9 cellular contexts compared by ENCODE assay signal in genomic region chr18:44786697-44787096, GRCh38.
DNase-seq lines count a peak whose midpoint lies in the region; ATAC-seq and TF ChIP-seq lines count a peak whose summit lies in the region.
"Had no signal": no experiment of that assay in that cellular context is flagged by ENCODE, and none has a peak within 500 bp of the region (broad histone marks: within the 10 kb centered on the region; RNA-seq: fewer than 3 reads in every experiment).

No MANE protein-coding gene starts in this region.

- no peaks in the 10 kb centered on the region for H3K36me3 ChIP-seq in GM23248 (ENCODE audit: low read depth)
- no peaks in the 10 kb centered on the region for H3K36me3 ChIP-seq in KMS-11 (ENCODE audit: insufficient read depth)
- H3K36me3 ChIP-seq in esophagus muscularis mucosa, result no peaks in the 10 kb centered on the region

- H4K20me1 ChIP-seq in GM23248 (ENCODE audit: insufficient read depth) (no peaks in the 10 kb centered on the region), KMS-11 (ENCODE audit: insufficient read depth) (no peaks in the 10 kb centered on the region)

- intact Hi-C loops in esophagus muscularis mucosa (cut with DNase I), result no loop called here

- H2AFZ ChIP-seq in GM23248 (no peak overlapping the region), KMS-11 (ENCODE audit: low read depth) (no peak overlapping the region)

- DNase-seq in GM23248 (no peak), osteocyte (ENCODE audit: extremely low spot score, unreplicated experiment) (no peak), NCI-H1694 (lab: John Stamatoyannopoulos, UW) (no peak), esophagus muscularis mucosa (ENCODE audit: extremely low spot score) (no peak), hippocampal formation (lab: John Stamatoyannopoulos, UW) (no peak), amniotic stem cell (lab: John Stamatoyannopoulos, UW) (no peak)
- DNase-seq: activated naive CD8-positive, alpha-beta T cell treated with anti-CD3 and anti-CD28 coated beads, Interleukin-2, amount 10 ng/mL, durations not matched to agents 7 days and 5 days had no signal

- peaks cover 6% of the 10 kb centered on the region; the same call in 1 of the 2 replicates for H3F3A ChIP-seq in GM23248 (ENCODE audit: insufficient read depth)

- TF ChIP-seq CTCF in KMS-11 (conservative IDR thresholded peaks at IDR 0.05; ENCODE audit: low read depth, low read length) (no peak), osteocyte (IDR thresholded peaks at IDR 0.05) (no peak), esophagus muscularis mucosa (IDR thresholded peaks at IDR 0.05) (no peak)

- H3K4me1 ChIP-seq in GM23248 (ENCODE audit: insufficient read depth), result peaks cover 17% of the 10 kb centered on the region
- H3K4me1 ChIP-seq in KMS-11 (ENCODE audit: low read depth, poor library complexity, severe bottlenecking), result peaks cover 71% of the 10 kb centered on the region
- peaks cover 28 to 66% (median 56%) of the 10 kb centered on the region in 4 donors for H3K4me1 ChIP-seq in esophagus muscularis mucosa

- H3K4me3 ChIP-seq in GM23248 (peak overlapping the region; percentile 19; the same call in 1 of the 2 replicates), KMS-11 (IDR thresholded peaks at IDR 0.05; ENCODE audit: insufficient read depth, low read depth, low read length) (no peak overlapping the region), esophagus muscularis mucosa (no peak overlapping the region)

- no peaks in the 10 kb centered on the region for H3K9me3 Mint-ChIP-seq in osteocyte (ENCODE audit: unreplicated experiment)
- H3K9me3 Mint-ChIP-seq: activated naive CD8-positive, alpha-beta T cell treated with anti-CD3 and anti-CD28 coated beads, Interleukin-2, amount 10 ng/mL, durations not matched to agents 7 days and 5 days had no signal

- TF ChIP-seq EP300 in esophagus muscularis mucosa (IDR thresholded peaks at IDR 0.05), result no peak

- WGBS in GM23248 (ENCODE audit: low coverage in 1 of 2, low lambda C conversion rate in 2 of 2, missing lambda C conversion rate in 2 of 2), 2 experiments, result 41 to 44% methylated on average over 6 of the region's 6 CpGs
- 65% methylated on average over 6 of the region's 6 CpGs for whole genome bisulfite sequencing in esophagus muscularis mucosa

- TF ChIP-seq POLR2A in esophagus muscularis mucosa (IDR thresholded peaks at IDR 0.05; ENCODE audit: low read depth), result no peak

- H3K4me1 Mint-ChIP-seq in osteocyte (ENCODE audit: unreplicated experiment), result peaks cover 57% of the 10 kb centered on the region

- no peak overlapping the region for H3K27ac ChIP-seq in GM23248
- H3K27ac ChIP-seq in KMS-11, result peak overlapping the region; percentile 15; the same call in 1 of the 2 replicates
- no peak overlapping the region for H3K27ac ChIP-seq in esophagus muscularis mucosa (replicated peaks in 1 of 4)

- H3K9me3 ChIP-seq in GM23248 (ENCODE audit: low read depth), result no peaks in the 10 kb centered on the region
- no peaks in the 10 kb centered on the region for H3K9me3 ChIP-seq in esophagus muscularis mucosa

- no peaks in the 10 kb centered on the region for H3K79me2 ChIP-seq in GM23248 (ENCODE audit: insufficient read depth)
- H3K79me2 ChIP-seq in KMS-11 (ENCODE audit: insufficient read depth, low read depth), result peaks cover 42% of the 10 kb centered on the region

- in situ Hi-C loops in GM23248 (cut with MboI), result no loop called here

- H3K9me2 ChIP-seq in GM23248 (ENCODE audit: insufficient read depth), result no peaks in the 10 kb centered on the region

- H3K36me3 Mint-ChIP-seq in osteocyte (ENCODE audit: unreplicated experiment), result peaks cover 16% of the 10 kb centered on the region
- H3K36me3 Mint-ChIP-seq: activated naive CD8-positive, alpha-beta T cell treated with anti-CD3 and anti-CD28 coated beads, Interleukin-2, amount 10 ng/mL, durations not matched to agents 7 days and 5 days had no signal

- H3K27me3 Mint-ChIP-seq in osteocyte (ENCODE audit: unreplicated experiment), result no peaks in the 10 kb centered on the region

- ATAC-seq in GM18909 (IDR thresholded peaks at IDR 0.05; ENCODE audit: poor library complexity, unreplicated experiment), result peak; percentile 86

- H3K9ac ChIP-seq in GM23248 (no peak overlapping the region), KMS-11 (peak overlapping the region; percentile 12; the same call in 1 of the 2 replicates)

- H3K4me3 Mint-ChIP-seq in osteocyte (ENCODE audit: unreplicated experiment), result no peak overlapping the region
- H3K4me3 Mint-ChIP-seq: activated naive CD8-positive, alpha-beta T cell treated with anti-CD3 and anti-CD28 coated beads, Interleukin-2, amount 10 ng/mL, durations not matched to agents 7 days and 5 days had no signal

- no peaks in the 10 kb centered on the region for H3K27me3 ChIP-seq in GM23248 (replicated peaks; ENCODE audit: insufficient read depth)
- H3K27me3 ChIP-seq in KMS-11 (ENCODE audit: insufficient read depth, low read depth), result no peaks in the 10 kb centered on the region
- H3K27me3 ChIP-seq in esophagus muscularis mucosa, result no peaks in the 10 kb centered on the region

- H3K27ac Mint-ChIP-seq in osteocyte (ENCODE audit: unreplicated experiment), result peak overlapping the region; percentile 31
- H3K27ac Mint-ChIP-seq: activated naive CD8-positive, alpha-beta T cell treated with anti-CD3 and anti-CD28 coated beads, Interleukin-2, amount 10 ng/mL, durations not matched to agents 7 days and 5 days had no signal

- H3K4me2 ChIP-seq in GM23248 (ENCODE audit: unreplicated experiment), result no peak overlapping the region
- peak overlapping the region; percentile 84 for H3K4me2 ChIP-seq in KMS-11
